ENCODE assay signal across 1 cellular context in the genomic region with DNA sequence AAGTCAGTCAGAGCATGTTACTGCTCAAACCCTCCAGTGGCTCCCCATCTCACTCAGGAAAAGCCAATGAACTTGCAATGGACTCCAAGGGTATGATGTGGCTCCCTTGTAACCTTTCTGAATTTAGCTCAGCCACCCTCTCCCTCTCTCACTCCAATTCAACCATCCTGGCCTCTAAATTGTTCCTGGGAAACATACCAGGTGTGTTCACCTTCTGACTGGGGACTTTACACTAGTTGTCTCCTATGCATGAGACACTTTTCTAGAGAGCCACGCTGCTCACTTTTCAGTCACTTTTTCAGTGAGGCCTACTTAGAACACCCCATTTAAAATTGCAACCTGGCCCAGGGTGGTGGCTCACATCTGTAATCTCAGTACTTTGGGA.
TF ChIP-seq lines count a peak whose summit lies in the region.

No MANE protein-coding gene starts in this region.

TF ChIP-seq in SK-N-SH treated with all-trans-retinoic acid at 6 μM for 48 hours, 23 proteins besides CTCF, POLR2A, EP300 and RAD21 (continued from another document):
- TF ChIP-seq, protein P1, sequence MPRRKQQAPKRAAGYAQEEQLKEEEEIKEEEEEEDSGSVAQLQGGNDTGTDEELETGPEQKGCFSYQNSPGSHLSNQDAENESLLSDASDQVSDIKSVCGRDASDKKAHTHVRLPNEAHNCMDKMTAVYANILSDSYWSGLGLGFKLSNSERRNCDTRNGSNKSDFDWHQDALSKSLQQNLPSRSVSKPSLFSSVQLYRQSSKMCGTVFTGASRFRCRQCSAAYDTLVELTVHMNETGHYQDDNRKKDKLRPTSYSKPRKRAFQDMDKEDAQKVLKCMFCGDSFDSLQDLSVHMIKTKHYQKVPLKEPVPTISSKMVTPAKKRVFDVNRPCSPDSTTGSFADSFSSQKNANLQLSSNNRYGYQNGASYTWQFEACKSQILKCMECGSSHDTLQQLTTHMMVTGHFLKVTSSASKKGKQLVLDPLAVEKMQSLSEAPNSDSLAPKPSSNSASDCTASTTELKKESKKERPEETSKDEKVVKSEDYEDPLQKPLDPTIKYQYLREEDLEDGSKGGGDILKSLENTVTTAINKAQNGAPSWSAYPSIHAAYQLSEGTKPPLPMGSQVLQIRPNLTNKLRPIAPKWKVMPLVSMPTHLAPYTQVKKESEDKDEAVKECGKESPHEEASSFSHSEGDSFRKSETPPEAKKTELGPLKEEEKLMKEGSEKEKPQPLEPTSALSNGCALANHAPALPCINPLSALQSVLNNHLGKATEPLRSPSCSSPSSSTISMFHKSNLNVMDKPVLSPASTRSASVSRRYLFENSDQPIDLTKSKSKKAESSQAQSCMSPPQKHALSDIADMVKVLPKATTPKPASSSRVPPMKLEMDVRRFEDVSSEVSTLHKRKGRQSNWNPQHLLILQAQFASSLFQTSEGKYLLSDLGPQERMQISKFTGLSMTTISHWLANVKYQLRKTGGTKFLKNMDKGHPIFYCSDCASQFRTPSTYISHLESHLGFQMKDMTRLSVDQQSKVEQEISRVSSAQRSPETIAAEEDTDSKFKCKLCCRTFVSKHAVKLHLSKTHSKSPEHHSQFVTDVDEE (CRISPR knock-in tag; IDR thresholded peaks at IDR 0.05), result no peak
- TF ChIP-seq TCF4 (CRISPR knock-in tag; IDR thresholded peaks at IDR 0.05; ENCODE audit: borderline replicate concordance), result no peak
- TF ChIP-seq ZNF8 (CRISPR knock-in tag; IDR thresholded peaks at IDR 0.05), result no peak
- no peak for TF ChIP-seq TOX (CRISPR knock-in tag; IDR thresholded peaks at IDR 0.05; ENCODE audit: borderline replicate concordance)
- no peak for TF ChIP-seq ZNF565 (CRISPR knock-in tag; conservative IDR thresholded peaks at IDR 0.05; ENCODE audit: low read depth)
- TF ChIP-seq ARNTL (CRISPR knock-in tag; IDR thresholded peaks at IDR 0.05; ENCODE audit: borderline replicate concordance, low read depth), result no peak
- TF ChIP-seq, protein P2, sequence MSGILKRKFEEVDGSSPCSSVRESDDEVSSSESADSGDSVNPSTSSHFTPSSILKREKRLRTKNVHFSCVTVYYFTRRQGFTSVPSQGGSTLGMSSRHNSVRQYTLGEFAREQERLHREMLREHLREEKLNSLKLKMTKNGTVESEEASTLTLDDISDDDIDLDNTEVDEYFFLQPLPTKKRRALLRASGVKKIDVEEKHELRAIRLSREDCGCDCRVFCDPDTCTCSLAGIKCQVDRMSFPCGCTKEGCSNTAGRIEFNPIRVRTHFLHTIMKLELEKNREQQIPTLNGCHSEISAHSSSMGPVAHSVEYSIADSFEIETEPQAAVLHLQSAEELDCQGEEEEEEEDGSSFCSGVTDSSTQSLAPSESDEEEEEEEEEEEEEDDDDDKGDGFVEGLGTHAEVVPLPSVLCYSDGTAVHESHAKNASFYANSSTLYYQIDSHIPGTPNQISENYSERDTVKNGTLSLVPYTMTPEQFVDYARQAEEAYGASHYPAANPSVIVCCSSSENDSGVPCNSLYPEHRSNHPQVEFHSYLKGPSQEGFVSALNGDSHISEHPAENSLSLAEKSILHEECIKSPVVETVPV (CRISPR knock-in tag; IDR thresholded peaks at IDR 0.05), result no peak
TF ChIP-seq in SK-N-SH treated with all-trans-retinoic acid at 6 μM for 48 hours: peak in this region for 0.
